9 cellular contexts compared by ENCODE assay signal in the genomic region with DNA sequence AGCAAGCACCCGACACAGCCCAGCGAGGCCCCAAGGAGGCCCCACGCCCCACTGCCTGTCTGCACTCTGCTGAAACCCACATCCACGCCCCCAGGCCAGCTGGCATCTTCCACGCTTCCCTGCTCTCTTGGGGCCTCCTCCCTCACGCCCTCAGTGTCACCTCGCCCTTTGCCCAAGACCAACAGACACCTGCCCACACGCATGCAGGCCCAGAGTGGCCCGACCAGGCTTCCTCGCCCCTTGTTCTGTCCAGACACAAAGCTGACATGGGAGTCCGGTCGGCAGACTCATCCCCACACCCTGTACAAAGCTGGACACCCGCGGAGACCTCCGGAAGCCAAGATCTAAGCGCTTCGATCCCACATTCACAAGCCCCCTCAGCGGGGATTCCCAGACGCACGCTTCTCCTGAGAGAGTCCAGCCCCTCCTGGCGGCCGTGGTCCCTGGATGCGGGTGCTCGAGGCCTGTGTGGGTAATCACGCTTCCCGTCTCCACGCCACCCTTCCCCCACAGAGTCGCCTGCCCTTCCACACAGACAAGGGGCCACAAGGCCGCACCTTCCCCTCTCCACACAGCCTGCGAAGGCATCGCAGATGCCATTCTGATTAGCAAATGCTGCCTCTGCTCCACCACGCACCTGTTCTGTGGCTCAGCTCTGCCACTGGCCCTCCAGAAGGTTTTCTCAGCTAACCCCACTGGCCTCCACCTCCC.
DNase-seq lines count a peak whose midpoint lies in the region; ATAC-seq and TF ChIP-seq lines count a peak whose summit lies in the region.
"Had no signal": no experiment of that assay in that cellular context is flagged by ENCODE, and none has a peak within 500 bp of the region (broad histone marks: within the 10 kb centered on the region; RNA-seq: fewer than 3 reads in every experiment).

No MANE protein-coding gene starts in this region.

- H3K4me1 Mint-ChIP-seq in activated naive CD4-positive, alpha-beta T cell treated with anti-CD3 and anti-CD28 coated beads for 36 hours (ENCODE audit: low read depth): no peaks in the 10 kb centered on the region

- no peaks in the 10 kb centered on the region for H3K36me3 ChIP-seq in BLaER1 treated with 17β-estradiol and CSF1 and Interleukin-3, amounts not matched to agents 10 nM and 100 nM
- H3K36me3 ChIP-seq in suprapubic skin: no peaks in the 10 kb centered on the region

- peaks cover 57 to 60% (median 59%) of the 10 kb centered on the region in 10 experiments for H3K4me1 ChIP-seq in BLaER1 treated with 17β-estradiol and CSF1 and Interleukin-3, amounts not matched to agents 10 nM and 100 nM
- peaks cover 6% of the 10 kb centered on the region for H3K4me1 ChIP-seq in suprapubic skin

- peak; percentile 64 for DNase-seq in cardiac septum (ENCODE audit: low spot score)
- no peak for DNase-seq in activated naive CD4-positive, alpha-beta T cell treated with anti-CD3 and anti-CD28 coated beads for 36 hours
- no peak for DNase-seq in NCI-H1436 (lab: John Stamatoyannopoulos, UW)
- DNase-seq in suprapubic skin (ENCODE audit: low spot score in 2 of 2): no peak
- DNase-seq: immature natural killer cell had no signal

- H3K9me3 Mint-ChIP-seq in activated naive CD4-positive, alpha-beta T cell treated with anti-CD3 and anti-CD28 coated beads for 36 hours: no peaks in the 10 kb centered on the region
- H3K9me3 Mint-ChIP-seq: immature natural killer cell had no signal

- no peaks in the 10 kb centered on the region for H3K27me3 ChIP-seq in BLaER1 treated with 17β-estradiol and CSF1 and Interleukin-3, amounts not matched to agents 10 nM and 100 nM
- no peaks in the 10 kb centered on the region for H3K27me3 ChIP-seq in suprapubic skin

- H3K4me3 Mint-ChIP-seq in activated naive CD4-positive, alpha-beta T cell treated with anti-CD3 and anti-CD28 coated beads for 36 hours: no peak overlapping the region
- H3K4me3 Mint-ChIP-seq: immature natural killer cell had no signal

- TF ChIP-seq EP300 in suprapubic skin (IDR thresholded peaks at IDR 0.05): no peak

- peak overlapping the region in 10 of 11 experiments; percentile 20 to 97 (median 92); a peak in 19 of 22 replicates for H3K27ac ChIP-seq in BLaER1 treated with 17β-estradiol and CSF1 and Interleukin-3, amounts not matched to agents 10 nM and 100 nM
- no peak overlapping the region for H3K27ac ChIP-seq in suprapubic skin

- no peaks in the 10 kb centered on the region for H3K9me3 ChIP-seq in BLaER1 treated with 17β-estradiol and CSF1 and Interleukin-3, amounts not matched to agents 10 nM and 100 nM (replicated peaks in 1 of 11)
- no peaks in the 10 kb centered on the region for H3K9me3 ChIP-seq in suprapubic skin

- H3K36me3 Mint-ChIP-seq in activated naive CD4-positive, alpha-beta T cell treated with anti-CD3 and anti-CD28 coated beads for 36 hours (ENCODE audit: low read depth): no peaks in the 10 kb centered on the region

- TF ChIP-seq CTCF in suprapubic skin (IDR thresholded peaks at IDR 0.05): no peak

- H3K4me3 ChIP-seq in BLaER1 treated with 17β-estradiol and CSF1 and Interleukin-3, amounts not matched to agents 10 nM and 100 nM: peak overlapping the region in 7 of 10 experiments; percentile 20 to 55 (median 49); a peak in 11 of 20 replicates
- no peak overlapping the region for H3K4me3 ChIP-seq in suprapubic skin

- intact Hi-C loops in cardiac septum (cut with DNase I): no loop called here
- intact Hi-C loops in activated naive CD4-positive, alpha-beta T cell treated with anti-CD3 and anti-CD28 coated beads for 36 hours (cut with micrococcal nuclease): no loop called here

- ATAC-seq in GM19438 (IDR thresholded peaks at IDR 0.05; ENCODE audit: low read depth, unreplicated experiment): peak; percentile 75
- ATAC-seq in HG03354 (IDR thresholded peaks at IDR 0.05; ENCODE audit: poor library complexity, severe bottlenecking, unreplicated experiment): peak; percentile 83
- no peak for ATAC-seq in GM21367 (IDR thresholded peaks at IDR 0.05; ENCODE audit: unreplicated experiment)

- H3K9ac ChIP-seq in BLaER1 treated with 17β-estradiol and CSF1 and Interleukin-3, amounts not matched to agents 10 nM and 100 nM: peak overlapping the region; percentile 1 to 77 (median 66); a peak in 21 of 22 replicates

- CTCF ChIA-PET in activated naive CD4-positive, alpha-beta T cell treated with anti-CD3 and anti-CD28 coated beads for 36 hours (lab: Charles Lee): no interaction called here

- no peak for TF ChIP-seq POLR2A in suprapubic skin (IDR thresholded peaks at IDR 0.05)

- no peaks in the 10 kb centered on the region for H4K20me1 ChIP-seq in BLaER1 treated with 17β-estradiol and CSF1 and Interleukin-3, amounts not matched to agents 10 nM and 100 nM

- WGBS in suprapubic skin: 87% methylated on average over 32 of the region's 32 CpGs

- H3K27me3 Mint-ChIP-seq in activated naive CD4-positive, alpha-beta T cell treated with anti-CD3 and anti-CD28 coated beads for 36 hours (ENCODE audit: low read depth): no peaks in the 10 kb centered on the region

- peak overlapping the region; percentile 80 to 99 (median 92) for H3K4me2 ChIP-seq in BLaER1 treated with 17β-estradiol and CSF1 and Interleukin-3, amounts not matched to agents 10 nM and 100 nM

- no peak overlapping the region for H3K27ac Mint-ChIP-seq in activated naive CD4-positive, alpha-beta T cell treated with anti-CD3 and anti-CD28 coated beads for 36 hours
- H3K27ac Mint-ChIP-seq: immature natural killer cell had no signal
